Comparison of ENCODE assay signal across 10 cellular contexts in the genomic region with DNA sequence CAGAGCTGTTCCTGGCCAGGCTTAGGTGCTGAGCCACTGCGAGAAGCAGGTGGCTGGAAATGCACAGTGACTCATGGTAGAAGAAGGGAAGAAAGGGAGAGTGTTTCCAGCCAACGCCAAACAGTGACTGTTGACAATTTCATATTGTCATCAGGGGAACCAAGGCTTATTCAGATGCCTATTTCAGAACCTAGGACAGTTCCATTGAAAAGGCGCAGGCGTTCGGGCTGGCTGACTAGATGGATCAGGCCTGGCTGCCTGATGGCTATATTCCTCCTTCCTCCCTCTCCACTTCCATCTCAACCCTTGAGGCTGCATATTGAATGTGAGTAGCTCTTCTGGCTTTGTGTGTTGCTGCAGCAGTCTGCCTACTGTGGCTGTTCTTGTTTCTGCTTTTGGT.
DNase-seq lines count a peak whose midpoint lies in the region; ATAC-seq, FAIRE-seq and TF ChIP-seq lines count a peak whose summit lies in the region.
"Had no signal": no experiment of that assay in that cellular context is flagged by ENCODE, and none has a peak within 500 bp of the region (broad histone marks: within the 10 kb centered on the region; RNA-seq: fewer than 3 reads in every experiment).

No MANE protein-coding gene starts in this region.

- WGBS in HepG2 (ENCODE audit: low lambda C conversion rate): 0% methylated on average over 1 of the region's 5 CpGs
- 35% methylated on average over 3 of the region's 5 CpGs for WGBS in right lobe of liver (ENCODE audit: insufficient coverage, low coverage, low lambda C conversion rate, missing lambda C conversion rate)
- 31 to 43% (median 39%) methylated on average over 5 of the region's 5 CpGs for WGBS in spleen, 5 donors

- H3K27ac ChIP-seq in HepG2 (ENCODE audit: extremely low read length, insufficient read depth, low read length) (no peak overlapping the region), right lobe of liver (no peak overlapping the region), lower lobe of right lung (no peak overlapping the region), spleen (no peak overlapping the region)

- TF ChIP-seq POLR2A in HepG2 (IDR thresholded peaks at IDR 0.05; ENCODE audit: insufficient read depth in 1 of 2, low read depth in 2 of 2, low read length in 2 of 2) (no peak), right lobe of liver (IDR thresholded peaks at IDR 0.05) (no peak), spleen (IDR thresholded peaks at IDR 0.05) (no peak)

- no peak for DNase-seq in HepG2 (ENCODE audit: low spot score)
- no peak for DNase-seq in right lobe of liver
- peak; percentile 8 for DNase-seq in glomerular visceral epithelial cell (ENCODE audit: extremely low spot score)
- no peak for DNase-seq in lower lobe of right lung
- no peak for DNase-seq in spleen
- DNase-seq in NCI-H526 (lab: John Stamatoyannopoulos, UW): no peak
- DNase-seq: AML-193, NCI-H1694 treated with DMSO at 0.1 percent for 48 hours had no signal

- intact Hi-C loops in HepG2 (cut with micrococcal nuclease; ENCODE audit: unreplicated experiment) (no loop called here), right lobe of liver (cut with DNase I) (no loop called here), lower lobe of right lung (cut with DNase I) (no loop called here), spleen (cut with DNase I; ENCODE audit: low total_unique reads) (no loop called here)

- H2AFZ ChIP-seq in HepG2 (ENCODE audit: low read length): no peak overlapping the region

- no peak overlapping the region for H3K9ac ChIP-seq in HepG2 (ENCODE audit: insufficient read depth, low read depth, low read length)

- BruUV-seq in HepG2 (replicated peaks; lab: Mats Ljungman, UMichigan): no TSS peak

- H3K9me3 ChIP-seq in HepG2 (ENCODE audit: low read length) (no peaks in the 10 kb centered on the region), right lobe of liver (no peaks in the 10 kb centered on the region), lower lobe of right lung (no peaks in the 10 kb centered on the region), spleen (no peaks in the 10 kb centered on the region)

- TF ChIP-seq RAD21 in HepG2 (CRISPR knock-in tag; IDR thresholded peaks at IDR 0.05): no peak

- TF ChIP-seq EP300 in HepG2 (IDR thresholded peaks at IDR 0.05; ENCODE audit: low read depth in 2 of 2, low read length in 2 of 2) (no peak), HepG2 (CRISPR knock-in tag; IDR thresholded peaks at IDR 0.05; ENCODE audit: borderline replicate concordance) (no peak)

- TF ChIP-seq CTCF in HepG2 (CRISPR knock-in tag; IDR thresholded peaks at IDR 0.05) (no peak), right lobe of liver (IDR thresholded peaks at IDR 0.05) (no peak), lower lobe of right lung (IDR thresholded peaks at IDR 0.05) (no peak), spleen (IDR thresholded peaks at IDR 0.05 in 8 of 11, conservative IDR thresholded peaks at IDR 0.05 in 3 of 11) (no peak)

- no peak overlapping the region for H3K4me2 ChIP-seq in HepG2 (ENCODE audit: low read depth, low read length)

- POLR2A ChIA-PET in HepG2 (lab: Yijun Ruan, JAX): no interaction called here

- CTCF ChIA-PET in HepG2 (lab: Yijun Ruan, JAX; ENCODE audit: low intra/inter-chr PET ratio, low total read pairs): no interaction called here

- H3K36me3 ChIP-seq in HepG2 (replicated peaks in 1 of 2; ENCODE audit: control insufficient read depth in 1 of 2, insufficient read depth in 2 of 2, low read length in 2 of 2) (no peaks in the 10 kb centered on the region), right lobe of liver (no peaks in the 10 kb centered on the region), lower lobe of right lung (no peaks in the 10 kb centered on the region), spleen (no peaks in the 10 kb centered on the region)

- H3K4me1 ChIP-seq in HepG2 (ENCODE audit: insufficient read depth, low read length): no peaks in the 10 kb centered on the region
- no peaks in the 10 kb centered on the region for H3K4me1 ChIP-seq in right lobe of liver
- H3K4me1 ChIP-seq in lower lobe of right lung: no peaks in the 10 kb centered on the region
- no peaks in the 10 kb centered on the region for H3K4me1 ChIP-seq in spleen

- no peak overlapping the region for H3K4me3 ChIP-seq in HepG2 (replicated peaks in 1 of 3; ENCODE audit: insufficient read depth in 1 of 3, low read depth in 2 of 3, low read length in 3 of 3)
- H3K4me3 ChIP-seq in right lobe of liver: no peak overlapping the region
- H3K4me3 ChIP-seq in lower lobe of right lung: no peak overlapping the region
- no peak overlapping the region for H3K4me3 ChIP-seq in spleen

- H3K27me3 ChIP-seq in HepG2 (ENCODE audit: control insufficient read depth in 1 of 2, insufficient read depth in 2 of 2, low read length in 2 of 2) (no peaks in the 10 kb centered on the region), right lobe of liver (no peaks in the 10 kb centered on the region), lower lobe of right lung (ENCODE audit: low read depth) (no peaks in the 10 kb centered on the region), spleen (replicated peaks in 1 of 7) (no peaks in the 10 kb centered on the region)

- no peaks in the 10 kb centered on the region for H3K79me2 ChIP-seq in HepG2 (ENCODE audit: insufficient read depth, low read length)

- in situ Hi-C loops in HepG2 (cut with HindIII; ENCODE audit: extremely low pct_ligation_motif_present, low pct_unique_long_range_greater_than_20kb): no loop called here

- no peak for FAIRE-seq in HepG2 (lab: Jason Lieb, UNC)

- H4K20me1 ChIP-seq in HepG2 (ENCODE audit: insufficient read depth, low read length): no peaks in the 10 kb centered on the region

- no peak for ATAC-seq in HepG2
- no peak for ATAC-seq in right lobe of liver
- peak; percentile 73 for ATAC-seq in SK-N-SH treated with all-trans-retinoic acid at 6 μM for 48 hours
- ATAC-seq in lower lobe of right lung: no peak
- ATAC-seq in HG03571 (IDR thresholded peaks at IDR 0.05; ENCODE audit: unreplicated experiment): no peak

TF ChIP-seq in HepG2, 621 proteins besides CTCF, POLR2A, EP300 and RAD21:
- TF ChIP-seq MIER2 (CRISPR knock-in tag; IDR thresholded peaks at IDR 0.05): peak; percentile 88
- TF ChIP-seq, protein P1, sequence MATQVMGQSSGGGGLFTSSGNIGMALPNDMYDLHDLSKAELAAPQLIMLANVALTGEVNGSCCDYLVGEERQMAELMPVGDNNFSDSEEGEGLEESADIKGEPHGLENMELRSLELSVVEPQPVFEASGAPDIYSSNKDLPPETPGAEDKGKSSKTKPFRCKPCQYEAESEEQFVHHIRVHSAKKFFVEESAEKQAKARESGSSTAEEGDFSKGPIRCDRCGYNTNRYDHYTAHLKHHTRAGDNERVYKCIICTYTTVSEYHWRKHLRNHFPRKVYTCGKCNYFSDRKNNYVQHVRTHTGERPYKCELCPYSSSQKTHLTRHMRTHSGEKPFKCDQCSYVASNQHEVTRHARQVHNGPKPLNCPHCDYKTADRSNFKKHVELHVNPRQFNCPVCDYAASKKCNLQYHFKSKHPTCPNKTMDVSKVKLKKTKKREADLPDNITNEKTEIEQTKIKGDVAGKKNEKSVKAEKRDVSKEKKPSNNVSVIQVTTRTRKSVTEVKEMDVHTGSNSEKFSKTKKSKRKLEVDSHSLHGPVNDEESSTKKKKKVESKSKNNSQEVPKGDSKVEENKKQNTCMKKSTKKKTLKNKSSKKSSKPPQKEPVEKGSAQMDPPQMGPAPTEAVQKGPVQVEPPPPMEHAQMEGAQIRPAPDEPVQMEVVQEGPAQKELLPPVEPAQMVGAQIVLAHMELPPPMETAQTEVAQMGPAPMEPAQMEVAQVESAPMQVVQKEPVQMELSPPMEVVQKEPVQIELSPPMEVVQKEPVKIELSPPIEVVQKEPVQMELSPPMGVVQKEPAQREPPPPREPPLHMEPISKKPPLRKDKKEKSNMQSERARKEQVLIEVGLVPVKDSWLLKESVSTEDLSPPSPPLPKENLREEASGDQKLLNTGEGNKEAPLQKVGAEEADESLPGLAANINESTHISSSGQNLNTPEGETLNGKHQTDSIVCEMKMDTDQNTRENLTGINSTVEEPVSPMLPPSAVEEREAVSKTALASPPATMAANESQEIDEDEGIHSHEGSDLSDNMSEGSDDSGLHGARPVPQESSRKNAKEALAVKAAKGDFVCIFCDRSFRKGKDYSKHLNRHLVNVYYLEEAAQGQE (IDR thresholded peaks at IDR 0.05; ENCODE audit: borderline replicate concordance in 1 of 2, low read depth in 1 of 2, low read length in 2 of 2): peak; percentile 28 to 90
- no peak for TF ChIP-seq ZNF501 (CRISPR knock-in tag; IDR thresholded peaks at IDR 0.05)
TF ChIP-seq in HepG2: peak in this region for 2.

TF ChIP-seq in SK-N-SH treated with all-trans-retinoic acid at 6 μM for 48 hours, 23 proteins besides CTCF, POLR2A, EP300 and RAD21 (continues in another document):
- TF ChIP-seq CSRNP3 (CRISPR knock-in tag; IDR thresholded peaks at IDR 0.05) (no peak), BACH2 (CRISPR knock-in tag; IDR thresholded peaks at IDR 0.05; ENCODE audit: borderline replicate concordance) (no peak), ZNF8 (CRISPR knock-in tag; IDR thresholded peaks at IDR 0.05) (no peak)
- TF ChIP-seq, protein P2, sequence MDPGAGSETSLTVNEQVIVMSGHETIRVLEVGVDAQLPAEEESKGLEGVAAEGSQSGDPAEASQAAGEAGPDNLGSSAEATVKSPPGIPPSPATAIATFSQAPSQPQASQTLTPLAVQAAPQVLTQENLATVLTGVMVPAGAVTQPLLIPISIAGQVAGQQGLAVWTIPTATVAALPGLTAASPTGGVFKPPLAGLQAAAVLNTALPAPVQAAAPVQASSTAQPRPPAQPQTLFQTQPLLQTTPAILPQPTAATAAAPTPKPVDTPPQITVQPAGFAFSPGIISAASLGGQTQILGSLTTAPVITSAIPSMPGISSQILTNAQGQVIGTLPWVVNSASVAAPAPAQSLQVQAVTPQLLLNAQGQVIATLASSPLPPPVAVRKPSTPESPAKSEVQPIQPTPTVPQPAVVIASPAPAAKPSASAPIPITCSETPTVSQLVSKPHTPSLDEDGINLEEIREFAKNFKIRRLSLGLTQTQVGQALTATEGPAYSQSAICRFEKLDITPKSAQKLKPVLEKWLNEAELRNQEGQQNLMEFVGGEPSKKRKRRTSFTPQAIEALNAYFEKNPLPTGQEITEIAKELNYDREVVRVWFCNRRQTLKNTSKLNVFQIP (CRISPR knock-in tag; IDR thresholded peaks at IDR 0.05; ENCODE audit: borderline replicate concordance, low read depth): no peak
